ENCODE assay signal across 17 cellular contexts in genomic region chr6:41699063-41699462, GRCh38. TPM values are rescaled to one million over a fixed set of nuclear protein-coding genes. Genes with fewer than 3 reads are reported as not detected.
A peak's percentile ranks its signal among the peaks of the same experiment; 100 is the strongest.
DNase-seq lines count a peak whose midpoint lies in the region; ATAC-seq and TF ChIP-seq lines count a peak whose summit lies in the region.
"Had no signal": no experiment of that assay in that cellular context is flagged by ENCODE, and none has a peak within 500 bp of the region (broad histone marks: within the 10 kb centered on the region; RNA-seq: fewer than 3 reads in every experiment).

No MANE protein-coding gene starts in this region.

- H3K9me3 ChIP-seq in heart right ventricle (no peaks in the 10 kb centered on the region), right cardiac atrium (ENCODE audit: control insufficient read depth, low read length) (no peaks in the 10 kb centered on the region), tibial nerve (no peaks in the 10 kb centered on the region), stomach (no peaks in the 10 kb centered on the region)
- H3K9me3 ChIP-seq: Caco-2 had no signal

- H3K4me1 Mint-ChIP-seq in natural killer cell = peaks cover 38 to 54% of the 10 kb centered on the region in 2 donors
- no peaks in the 10 kb centered on the region for H3K4me1 Mint-ChIP-seq in activated naive CD4-positive, alpha-beta T cell treated with anti-CD3 and anti-CD28 coated beads for 36 hours (ENCODE audit: low read depth)

- intact Hi-C loops in heart right ventricle (cut with DNase I) = loop anchor here in 3 of 10 donors (5.0 to 10.0 kb wide), 2 partner anchors 33 to 76 kb away; partner anchors contain the start of gene FRS3 (in 2 of the 3)
- intact Hi-C loops in right cardiac atrium (cut with DNase I) = no loop called here
- intact Hi-C loops in natural killer cell (cut with micrococcal nuclease) = loop anchor here (5.0 kb wide), 1 partner anchor 33 kb away; no protein-coding TSS in a partner anchor
- intact Hi-C loops in stomach (cut with DNase I; ENCODE audit: low total_unique reads) = loop anchor here (5.0 kb wide), 1 partner anchor 73 kb away; no protein-coding TSS in a partner anchor
- intact Hi-C loops in activated naive CD4-positive, alpha-beta T cell treated with anti-CD3 and anti-CD28 coated beads for 36 hours (cut with micrococcal nuclease) = no loop called here

- H3K4me3 Mint-ChIP-seq in natural killer cell = no peak overlapping the region
- H3K4me3 Mint-ChIP-seq in activated naive CD4-positive, alpha-beta T cell treated with anti-CD3 and anti-CD28 coated beads for 36 hours = no peak overlapping the region

- peaks cover 0 to 17% (median 0%) of the 10 kb centered on the region in 9 donors for H3K36me3 ChIP-seq in heart right ventricle
- no peaks in the 10 kb centered on the region for H3K36me3 ChIP-seq in tibial nerve
- H3K36me3 ChIP-seq in stomach = peaks cover 6 to 12% (median 10%) of the 10 kb centered on the region in 4 donors

- peaks cover 10 to 89% (median 43%) of the 10 kb centered on the region in 9 donors for H3K4me1 ChIP-seq in heart right ventricle
- peaks cover 8% of the 10 kb centered on the region for H3K4me1 ChIP-seq in right cardiac atrium (ENCODE audit: control insufficient read depth, insufficient read depth, low read length)
- H3K4me1 ChIP-seq in tibial nerve = peaks cover 0 to 68% (median 24%) of the 10 kb centered on the region in 4 donors
- H3K4me1 ChIP-seq in stomach = peaks cover 4 to 18% (median 9%) of the 10 kb centered on the region in 4 donors
- H3K4me1 ChIP-seq: Caco-2 had no signal

- no peak for DNase-seq in heart right ventricle
- DNase-seq in right cardiac atrium = no peak
- DNase-seq in natural killer cell = no peak
- no peak for DNase-seq in tibial nerve (ENCODE audit: low spot score in 2 of 2)
- no peak for DNase-seq in NCI-H2171 (lab: John Stamatoyannopoulos, UW)
- DNase-seq in stomach = no peak
- no peak for DNase-seq in activated naive CD4-positive, alpha-beta T cell treated with anti-CD3 and anti-CD28 coated beads for 36 hours
- DNase-seq: activated CD4-positive, alpha-beta T cell treated with anti-CD3 and anti-CD28 coated beads, Interleukin-2, amount 50 U/mL, for 48 hours; Caco-2; effector CD8-positive, alpha-beta T cell; foreskin melanocyte; NCI-H1048 had no signal

- H3K27ac ChIP-seq in heart right ventricle = peak overlapping the region in 9 of 10 donors; percentile 65 to 93 (median 79)
- no peak overlapping the region for H3K27ac ChIP-seq in right cardiac atrium (ENCODE audit: low read length)
- peak overlapping the region; percentile 88 for H3K27ac ChIP-seq in cingulate gyrus (ENCODE audit: low read depth, low read length)
- H3K27ac ChIP-seq in tibial nerve = peak overlapping the region in 3 of 4 donors; percentile 21 to 85 (median 74)
- H3K27ac ChIP-seq in stomach = peak overlapping the region in 1 of 5 donors; percentile 42

- ATAC-seq in heart right ventricle (peak in 1 of 8 donors; percentile 2), right cardiac atrium (no peak), natural killer cell (peak; percentile 57 to 80 (median 61))

- no peaks in the 10 kb centered on the region for H3K27me3 ChIP-seq in heart right ventricle
- no peaks in the 10 kb centered on the region for H3K27me3 ChIP-seq in right cardiac atrium (ENCODE audit: control insufficient read depth, insufficient read depth)
- H3K27me3 ChIP-seq in tibial nerve = no peaks in the 10 kb centered on the region
- H3K27me3 ChIP-seq in stomach = no peaks in the 10 kb centered on the region

- H3K9me3 Mint-ChIP-seq in natural killer cell = no peaks in the 10 kb centered on the region
- no peaks in the 10 kb centered on the region for H3K9me3 Mint-ChIP-seq in activated naive CD4-positive, alpha-beta T cell treated with anti-CD3 and anti-CD28 coated beads for 36 hours

- TF ChIP-seq EP300 in tibial nerve (IDR thresholded peaks at IDR 0.05) (no peak), stomach (IDR thresholded peaks at IDR 0.05) (no peak)

- TF ChIP-seq CTCF in heart right ventricle (IDR thresholded peaks at IDR 0.05) (no peak), natural killer cell (IDR thresholded peaks at IDR 0.05) (no peak), tibial nerve (IDR thresholded peaks at IDR 0.05) (no peak), stomach (IDR thresholded peaks at IDR 0.05) (no peak)

- 70 to 71% methylated on average over 2 of the region's 2 CpGs for WGBS in heart right ventricle, 2 donors
- 80% methylated on average over 2 of the region's 2 CpGs for WGBS in right cardiac atrium
- 71 to 72% methylated on average over 2 of the region's 2 CpGs for whole genome bisulfite sequencing in tibial nerve, 2 donors
- 71 to 95% (median 84%) methylated on average over 2 of the region's 2 CpGs for whole genome bisulfite sequencing in stomach, 5 donors

- TF ChIP-seq POLR2A in tibial nerve (IDR thresholded peaks at IDR 0.05) = no peak
- TF ChIP-seq POLR2A in stomach (IDR thresholded peaks at IDR 0.05) = no peak

- no peaks in the 10 kb centered on the region for H3K27me3 Mint-ChIP-seq in natural killer cell (ENCODE audit: low read depth in 2 of 2)
- no peaks in the 10 kb centered on the region for H3K27me3 Mint-ChIP-seq in activated naive CD4-positive, alpha-beta T cell treated with anti-CD3 and anti-CD28 coated beads for 36 hours (ENCODE audit: low read depth)

- no peak overlapping the region for H3K4me3 ChIP-seq in heart right ventricle
- H3K4me3 ChIP-seq in right cardiac atrium (ENCODE audit: low read length) = no peak overlapping the region
- H3K4me3 ChIP-seq in tibial nerve = no peak overlapping the region
- no peak overlapping the region for H3K4me3 ChIP-seq in stomach

- H3K36me3 Mint-ChIP-seq in natural killer cell = no peaks in the 10 kb centered on the region
- H3K36me3 Mint-ChIP-seq in activated naive CD4-positive, alpha-beta T cell treated with anti-CD3 and anti-CD28 coated beads for 36 hours (ENCODE audit: low read depth) = no peaks in the 10 kb centered on the region

- CTCF ChIA-PET in activated naive CD4-positive, alpha-beta T cell treated with anti-CD3 and anti-CD28 coated beads for 36 hours (lab: Charles Lee) = no interaction called here

- H3K27ac Mint-ChIP-seq in natural killer cell = peak overlapping the region; percentile 74 to 82
- H3K27ac Mint-ChIP-seq in activated naive CD4-positive, alpha-beta T cell treated with anti-CD3 and anti-CD28 coated beads for 36 hours = no peak overlapping the region

RNA-seq across cellular contexts. Expression of gene TFEB, which starts 36.3 kb away (rescaled TPM):
- total RNA-seq in heart right ventricle (10 to 100 TPM; 29.2 to 47.0 (median 39.6) TPM), right cardiac atrium (10 to 100 TPM; 31.6 to 51.1 (median 46.2) TPM), natural killer cell (10 to 100 TPM; 56.0 to 66.7 (median 66.2) TPM), tibial nerve (10 to 100 TPM; 19.2 to 28.8 (median 20.6) TPM), stomach (100 to 1,000 TPM in 1 of 5 donors, 10 to 100 TPM in 2, 1 to 10 TPM in 2; 6.4 to 130 (median 12.9) TPM)
- polyA plus RNA-seq in heart right ventricle (10 to 100 TPM; 36.9 to 52.3 TPM), right cardiac atrium (33.4 TPM), stomach (10 to 100 TPM; 12.1 to 19.5 (median 14.0) TPM)
- 1 to 10 TPM; 5.7 to 7.9 TPM for total RNA-seq in activated naive CD4-positive, alpha-beta T cell treated with anti-CD3 and anti-CD28 coated beads for 36 hours

RNA-seq across cellular contexts. Expression of gene PGC, which starts 48.1 kb away (rescaled TPM):
- total RNA-seq in heart right ventricle = not detected
- polyA plus RNA-seq in heart right ventricle = 1 to 10 TPM in 1 of 2 donors, under 1 TPM in 1; 0.58 to 2.0 TPM
- under 1 TPM in 1 of 4 donors, not detected in 3; 0.42 TPM for total RNA-seq in right cardiac atrium
- polyA plus RNA-seq in right cardiac atrium = 1.00 TPM
- not detected for total RNA-seq in natural killer cell
- total RNA-seq in tibial nerve = not detected
- over 10,000 TPM in 1 of 5 donors, 1,000 to 10,000 TPM in 3, 100 to 1,000 TPM in 1; 101 to 32,926 (median 1,172) TPM for total RNA-seq in stomach
- polyA plus RNA-seq in stomach = over 10,000 TPM in 2 of 3 donors, 1,000 to 10,000 TPM in 1; 8,432 to 48,206 (median 26,682) TPM
- not detected for total RNA-seq in activated naive CD4-positive, alpha-beta T cell treated with anti-CD3 and anti-CD28 coated beads for 36 hours
- total RNA-seq: A673, G401, renal cortical epithelial cell, SK-MEL-5 had no signal

Comparison
In these comparisons a context has a peak if more than half of its experiments do, and no peak if none do; other contexts are left out.
1. ATAC-seq: peak in natural killer cell (3 of 3); none in right cardiac atrium (0 of 2).
2. RNA of gene PGC, which starts 48.1 kb away (total RNA-seq): 101 to 32,926 TPM in stomach; not detected in natural killer cell, not detected in heart right ventricle, 0.42 TPM in right cardiac atrium, not detected in tibial nerve and not detected in activated naive CD4-positive, alpha-beta T cell treated with anti-CD3 and anti-CD28 coated beads for 36 hours; every median in the first group is over 10 times any median in the second.
3. intact Hi-C loops: an anchor here in natural killer cell (5.0 kb wide) and stomach (5.0 kb wide); none called in right cardiac atrium and activated naive CD4-positive, alpha-beta T cell treated with anti-CD3 and anti-CD28 coated beads for 36 hours.